ENCODE assay signal across 1 cellular context in the genomic region with DNA sequence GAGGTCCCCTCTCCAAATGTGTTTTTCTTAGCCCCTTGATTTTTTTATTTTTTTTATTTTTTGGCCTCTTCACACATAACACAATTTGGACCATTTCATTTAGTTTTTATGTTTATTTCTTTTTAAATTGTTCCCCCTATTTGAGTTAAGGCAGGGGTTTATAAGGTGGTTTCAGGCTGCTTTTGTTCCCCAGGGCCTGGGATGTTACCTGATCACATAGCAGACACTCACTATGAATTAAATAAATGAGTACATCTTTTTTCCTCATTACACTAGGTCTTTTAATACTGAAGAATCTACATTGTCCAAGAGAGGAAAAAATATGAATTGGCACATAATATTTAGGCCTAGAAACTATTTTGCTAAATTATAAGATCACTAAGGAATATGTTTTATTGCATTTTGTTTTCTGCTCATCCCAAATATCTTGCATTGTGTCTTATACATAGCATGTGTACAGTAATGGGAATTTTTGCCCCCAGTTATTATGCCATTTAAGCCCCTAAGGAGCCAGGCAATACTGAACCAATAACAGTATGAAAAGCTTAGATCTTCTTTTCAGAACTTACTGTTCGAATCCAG.
TF ChIP-seq lines count a peak whose summit lies in the region.

No MANE protein-coding gene starts in this region.

TF ChIP-seq in HCT116, 20 proteins besides CTCF, POLR2A, EP300 and RAD21 (continued from another document):
- no peak for TF ChIP-seq REST (IDR thresholded peaks at IDR 0.05; ENCODE audit: low read depth)
- TF ChIP-seq EZH2phosphoT487 (IDR thresholded peaks at IDR 0.05; ENCODE audit: borderline replicate concordance): no peak
- TF ChIP-seq ELF1 (IDR thresholded peaks at IDR 0.05; ENCODE audit: borderline replicate concordance, low read depth): no peak
- TF ChIP-seq SRF (IDR thresholded peaks at IDR 0.05; ENCODE audit: low read depth): no peak
- TF ChIP-seq POLR2AphosphoS5 (IDR thresholded peaks at IDR 0.05; ENCODE audit: low read depth, low read length): no peak
- TF ChIP-seq SIN3A (IDR thresholded peaks at IDR 0.05; ENCODE audit: low read depth): no peak
- no peak for TF ChIP-seq ZFX (IDR thresholded peaks at IDR 0.05)
- no peak for TF ChIP-seq ATF3 (IDR thresholded peaks at IDR 0.05)
- TF ChIP-seq YY1 (IDR thresholded peaks at IDR 0.05; ENCODE audit: extremely low read depth, insufficient replicate concordance, low read depth, low read length): no peak
- no peak for TF ChIP-seq ZNF274 (IDR thresholded peaks at IDR 0.05; ENCODE audit: low read depth, low read length)
- TF ChIP-seq CEBPB (IDR thresholded peaks at IDR 0.05; ENCODE audit: low read depth): no peak
- no peak for TF ChIP-seq ZBTB33 (IDR thresholded peaks at IDR 0.05; ENCODE audit: extremely low read depth, insufficient replicate concordance, low read length)
- TF ChIP-seq SP1 (IDR thresholded peaks at IDR 0.05; ENCODE audit: low read depth): no peak
- TF ChIP-seq FOSL1 (IDR thresholded peaks at IDR 0.05; ENCODE audit: low read depth): no peak
